In the genomic region with DNA sequence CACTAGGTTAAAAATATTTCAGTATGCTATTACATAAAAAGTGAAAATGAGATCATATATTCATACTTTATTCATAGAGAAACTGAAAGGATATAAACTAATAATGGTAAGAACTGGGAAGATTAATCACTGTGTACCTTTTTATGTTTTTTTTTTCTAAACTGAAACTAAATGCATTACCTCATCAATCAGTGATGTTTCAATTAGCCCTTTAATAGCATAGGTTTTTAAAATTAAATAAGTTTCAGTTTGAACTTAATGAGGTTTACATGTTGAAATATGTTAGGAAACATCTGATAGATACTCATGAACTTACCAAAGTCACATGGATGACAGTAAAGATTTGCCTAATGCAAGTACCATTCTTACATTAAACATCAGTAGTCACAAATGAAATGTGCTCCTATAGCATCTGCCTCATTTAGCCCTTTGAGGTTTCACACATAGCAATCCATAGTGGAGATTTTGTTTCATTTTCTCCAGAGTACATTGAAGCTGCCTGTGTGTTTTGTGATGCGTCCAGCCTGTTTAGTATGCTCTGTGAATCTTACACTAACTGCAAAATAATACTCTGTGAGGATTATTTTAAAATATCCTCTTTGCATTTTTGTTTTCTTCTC, we compare ENCODE assay signal across 8 cellular contexts. TPM values are rescaled to one million over a fixed set of nuclear protein-coding genes. Genes with fewer than 3 reads are reported as not detected.
DNase-seq lines count a peak whose midpoint lies in the region; ATAC-seq lines count a peak whose summit lies in the region.

No MANE protein-coding gene starts in this region.

- H3K27me3 ChIP-seq in aorta (ENCODE audit: control insufficient read depth in 1 of 2, insufficient read depth in 2 of 2, low read length in 1 of 2), result no peaks in the 10 kb centered on the region

- intact Hi-C loops in Right ventricle myocardium inferior (cut with DNase I) (loop anchor here (2.0 kb wide), 1 partner anchor 33 kb away; no protein-coding TSS in a partner anchor), cardiac septum (cut with DNase I) (no loop called here), Right ventricle myocardium superior (cut with DNase I) (no loop called here), aorta (cut with DNase I) (no loop called here)

- H3K36me3 ChIP-seq in KOPT-K1 (ENCODE audit: insufficient read depth, low read length) (0 out of 2 replicates have a peak, but pooled peaks cover 3% of the 10 kb centered on the region), aorta (ENCODE audit: control insufficient read depth in 1 of 2, insufficient read depth in 2 of 2, low read length in 1 of 2) (no peaks in the 10 kb centered on the region)

- peak; percentile 10 for ATAC-seq in Right ventricle myocardium inferior
- peak; percentile 14 for ATAC-seq in Right ventricle myocardium superior (ENCODE audit: poor library complexity)
- ATAC-seq in aorta (ENCODE audit: low FRiP score), result peak; percentile 46

- peaks cover 1 to 3% of the 10 kb centered on the region in 2 donors for H3K4me1 ChIP-seq in aorta (ENCODE audit: control insufficient read depth in 1 of 2, insufficient read depth in 2 of 2, low read length in 2 of 2)

- H3K27ac ChIP-seq in KOPT-K1 (ENCODE audit: low read depth, low read length, poor library complexity, severe bottlenecking) (peak overlapping the region; percentile 50), aorta (ENCODE audit: low read depth in 1 of 2, low read length in 2 of 2) (no peak overlapping the region)

- H3K9me3 ChIP-seq in KOPT-K1 (ENCODE audit: insufficient read depth, low read length, poor library complexity, severe bottlenecking), result no peaks in the 10 kb centered on the region
- H3K9me3 ChIP-seq in aorta (ENCODE audit: control insufficient read depth, low read length), result no peaks in the 10 kb centered on the region

- 78 to 84% methylated on average over 1 of the region's 1 CpG for WGBS in aorta, 2 donors

- no peak for DNase-seq in Right ventricle myocardium inferior (ENCODE audit: missing footprints)
- no peak for DNase-seq in cardiac septum (ENCODE audit: low spot score)
- no peak for DNase-seq in Right ventricle myocardium superior
- DNase-seq in aorta, result no peak
- DNase-seq in HT-29 (ENCODE audit: low spot score), result no peak
- no peak for DNase-seq in SW480 (ENCODE audit: low spot score)
- DNase-seq in superior temporal gyrus (ENCODE audit: extremely low spot score), result no peak

- H3K4me3 ChIP-seq in aorta (ENCODE audit: low read length in 2 of 2), result no peak overlapping the region

RNA-seq across cellular contexts. Expression of gene MAPRE2, which starts 8.9 kb away (rescaled TPM):
- total RNA-seq in Right ventricle myocardium inferior, result 112 TPM
- 164 TPM for total RNA-seq in cardiac septum
- total RNA-seq in Right ventricle myocardium superior, result 101 TPM
- total RNA-seq in aorta, result 10 to 100 TPM; 52.7 to 71.9 TPM
- 10 to 100 TPM; 22.5 to 36.5 TPM for polyA plus RNA-seq in aorta
- total RNA-seq in HT-29 (2014; rRNA removed; shearing (Covaris generic)), result 2.8 TPM in 2 replicates

Comparison
In these comparisons a context has a peak if more than half of its experiments do, and no peak if none do; other contexts are left out.
1. RNA of gene MAPRE2, which starts 8.9 kb away (total RNA-seq): 164 TPM in cardiac septum (single experiment), 112 TPM in Right ventricle myocardium inferior (single experiment), 101 TPM in Right ventricle myocardium superior (single experiment) and 52.7 to 71.9 TPM in aorta; 2.8 TPM in HT-29; every median in the first group is over 10 times any median in the second.
2. Peak in every context shown above with its lines, with median percentiles within 50 percentile points of each other: ATAC-seq.